8 cellular contexts compared by ENCODE assay signal in the genomic region with DNA sequence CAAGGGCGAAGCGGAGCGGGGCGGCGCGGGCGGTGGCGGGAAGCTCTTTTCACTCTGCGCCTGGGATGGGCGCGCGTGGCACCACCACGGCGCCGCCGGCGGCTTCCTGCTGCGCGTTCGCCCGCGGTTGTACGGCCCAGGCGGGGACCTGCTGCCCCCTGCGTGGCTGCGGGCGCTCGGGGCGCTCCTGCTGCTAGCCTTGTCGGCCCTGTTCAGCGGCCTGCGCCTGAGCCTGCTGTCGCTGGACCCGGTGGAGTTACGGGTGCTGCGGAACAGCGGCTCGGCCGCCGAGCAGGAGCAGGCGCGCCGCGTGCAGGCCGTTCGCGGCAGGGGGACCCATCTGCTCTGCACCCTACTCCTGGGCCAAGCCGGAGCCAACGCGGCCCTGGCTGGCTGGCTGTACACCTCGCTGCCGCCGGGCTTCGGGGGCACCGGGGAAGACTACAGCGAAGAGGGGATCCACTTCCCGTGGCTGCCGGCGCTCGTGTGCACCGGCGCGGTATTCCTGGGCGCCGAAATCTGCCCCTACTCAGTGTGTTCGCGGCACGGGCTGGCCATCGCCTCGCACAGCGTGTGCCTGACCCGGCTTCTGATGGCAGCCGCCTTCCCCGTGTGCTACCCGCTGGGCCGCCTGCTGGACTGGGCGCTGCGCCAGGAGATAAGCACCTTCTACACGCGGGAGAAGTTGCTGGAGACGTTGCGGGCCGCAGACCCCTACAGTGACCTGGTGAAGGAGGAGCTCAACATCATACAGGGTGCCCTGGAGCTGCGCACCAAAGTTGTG. TPM values are rescaled to one million over a fixed set of nuclear protein-coding genes. Genes with fewer than 3 reads are reported as not detected.
DNase-seq lines count a peak whose midpoint lies in the region; ATAC-seq, FAIRE-seq and TF ChIP-seq lines count a peak whose summit lies in the region.

No MANE protein-coding gene starts in this region.

- ATAC-seq in GM19372 (IDR thresholded peaks at IDR 0.05; ENCODE audit: low read depth, unreplicated experiment): peak; percentile 34
- ATAC-seq in stimulated activated naive CD8-positive, alpha-beta T cell treated with anti-CD3 and anti-CD28 coated beads, Interleukin-15, Interleukin-2, amounts not matched to agents 100 U/mL and 50 U/mL, for 24 hours: peak; percentile 47

- H3K27ac ChIP-seq in HUES48 (ENCODE audit: low read depth, low read length): no peak overlapping the region
- no peak overlapping the region for H3K27ac ChIP-seq in keratinocyte (ENCODE audit: control insufficient read depth, insufficient read depth, low read length)
- no peak overlapping the region for H3K27ac ChIP-seq in MM.1S (ENCODE audit: low read length)

- H3K9ac ChIP-seq in HUES48 (ENCODE audit: low read depth, low read length): no peak overlapping the region
- no peak overlapping the region for H3K9ac ChIP-seq in keratinocyte (ENCODE audit: control insufficient read depth, extremely low read depth, insufficient read depth, low read length)
- no peak overlapping the region for H3K9ac ChIP-seq in MM.1S (ENCODE audit: low read length)

- H3K4me3 ChIP-seq in AG10803 (ENCODE audit: low read length): peak overlapping the region; percentile 62
- peak overlapping the region; percentile 55 for H3K4me3 ChIP-seq in HUES48 (ENCODE audit: low read depth, low read length)
- peak overlapping the region; percentile 44 for H3K4me3 ChIP-seq in astrocyte of the cerebellum (ENCODE audit: low read depth, low read length)
- H3K4me3 ChIP-seq in keratinocyte (ENCODE audit: control insufficient read depth in 2 of 3, extremely low read depth in 1 of 3, insufficient read depth in 2 of 3, low read depth in 1 of 3, low read length in 3 of 3): peak overlapping the region; percentile 50 to 66 (median 56)
- no peak overlapping the region for H3K4me3 ChIP-seq in MM.1S (ENCODE audit: low read length)

- H3K4me1 ChIP-seq in HUES48 (ENCODE audit: control insufficient read depth, insufficient read depth, low read length) (peaks cover 7% of the 10 kb centered on the region; the same call in 1 of the 2 replicates), keratinocyte (ENCODE audit: control insufficient read depth, extremely low read depth, insufficient read depth, low read length) (peaks cover 8% of the 10 kb centered on the region), MM.1S (ENCODE audit: low read length) (no peaks in the 10 kb centered on the region)

- H3K36me3 ChIP-seq in HUES48 (ENCODE audit: control insufficient read depth, insufficient read depth, low read length): no peaks in the 10 kb centered on the region
- H3K36me3 ChIP-seq in keratinocyte (ENCODE audit: control insufficient read depth in 2 of 2, extremely low read depth in 1 of 2, insufficient read depth in 2 of 2, low read length in 2 of 2): no peaks in the 10 kb centered on the region
- H3K36me3 ChIP-seq in MM.1S (replicated peaks; ENCODE audit: insufficient read depth, low read length): no peaks in the 10 kb centered on the region

- H3K9me3 ChIP-seq in HUES48 (ENCODE audit: control insufficient read depth, insufficient read depth, low read length) (0 out of 2 replicates have a peak, but pooled peaks cover 3% of the 10 kb centered on the region), keratinocyte (ENCODE audit: control insufficient read depth, low read depth, low read length) (no peaks in the 10 kb centered on the region), MM.1S (replicated peaks; ENCODE audit: insufficient read depth, low read length) (no peaks in the 10 kb centered on the region)

- no peaks in the 10 kb centered on the region for H3K9me1 ChIP-seq in keratinocyte (ENCODE audit: control insufficient read depth, extremely low read depth, insufficient read depth, low read length)

- peaks cover 50% of the 10 kb centered on the region for H3K27me3 ChIP-seq in HUES48 (ENCODE audit: control insufficient read depth, insufficient read depth, low read length)
- H3K27me3 ChIP-seq in keratinocyte (ENCODE audit: control insufficient read depth, extremely low read depth, insufficient read depth, low read length): peaks cover 14% of the 10 kb centered on the region
- H3K27me3 ChIP-seq in MM.1S (replicated peaks; ENCODE audit: insufficient read depth, low read length): no peaks in the 10 kb centered on the region

- no peaks in the 10 kb centered on the region for H4K20me1 ChIP-seq in keratinocyte (ENCODE audit: control insufficient read depth, extremely low read depth, insufficient read depth, low read length)
- H4K20me1 ChIP-seq in MM.1S (ENCODE audit: insufficient read depth, low read length): no peaks in the 10 kb centered on the region

- H3K9me2 ChIP-seq in MM.1S (replicated peaks; ENCODE audit: insufficient read depth, low read length): no peaks in the 10 kb centered on the region

- no peak for TF ChIP-seq CTCF in AG10803 (conservative IDR thresholded peaks at IDR 0.05; ENCODE audit: low read length)
- no peak for TF ChIP-seq CTCF in astrocyte of the cerebellum (IDR thresholded peaks at IDR 0.05; ENCODE audit: low read depth, low read length, missing control alignments)
- TF ChIP-seq CTCF in keratinocyte (optimal IDR thresholded peaks at IDR 0.05 in 1 of 3, IDR thresholded peaks at IDR 0.05 in 1 of 3, conservative IDR thresholded peaks at IDR 0.05 in 1 of 3; ENCODE audit: extremely low read depth in 1 of 3, insufficient read depth in 2 of 3, low read length in 3 of 3): peak in 1 of 3 experiments; percentile 38
- no peak for TF ChIP-seq CTCF in MM.1S (IDR thresholded peaks at IDR 0.05; ENCODE audit: low read length)

- dilution Hi-C loops in keratinocyte (cut with MboI; ENCODE audit: extremely low pct_ligation_motif_present, low sequenced_read_pairs): no loop called here

- no peaks in the 10 kb centered on the region for H3F3A ChIP-seq in MM.1S (ENCODE audit: insufficient read depth, low read length)

- in situ Hi-C loops in astrocyte of the cerebellum (cut with HindIII; ENCODE audit: low sequenced_read_pairs): no loop called here

- DNase-seq in AG10803 (ENCODE audit: low read depth): peak; percentile 34
- DNase-seq in astrocyte of the cerebellum (ENCODE audit: low read depth): no peak
- DNase-seq in keratinocyte (ENCODE audit: low read depth, low spot score): no peak
- peak; percentile 15 for DNase-seq in stimulated activated naive CD8-positive, alpha-beta T cell treated with anti-CD3 and anti-CD28 coated beads, Interleukin-15, Interleukin-2, amounts not matched to agents 100 U/mL and 50 U/mL, for 24 hours
- DNase-seq in NCI-H774 (lab: John Stamatoyannopoulos, UW): no peak
- DNase-seq in MM.1S: no peak

- FAIRE-seq in keratinocyte (lab: Jason Lieb, UNC): no peak

- H2AFZ ChIP-seq in keratinocyte (ENCODE audit: control insufficient read depth, low read length): peak overlapping the region; percentile 80
- H2AFZ ChIP-seq in MM.1S (ENCODE audit: low read length): no peak overlapping the region

- H3K79me2 ChIP-seq in keratinocyte (ENCODE audit: control insufficient read depth, insufficient read depth, low read length) (no peaks in the 10 kb centered on the region), MM.1S (ENCODE audit: low read length) (no peaks in the 10 kb centered on the region)

- peak overlapping the region; percentile 83 for H3K4me2 ChIP-seq in keratinocyte (ENCODE audit: control insufficient read depth, extremely low read depth, insufficient read depth, low read depth, low read length)
- no peak overlapping the region for H3K4me2 ChIP-seq in MM.1S (ENCODE audit: low read depth, low read length)

RNA-seq across cellular contexts. Expression of a gene that starts 0.9 kb away (rescaled TPM):
- 0.62 to 1.3 TPM (median 0.83 TPM) in 3 replicates for polyA plus RNA-seq in keratinocyte
- 0.29 TPM for polyA plus RNA-seq in keratinocyte (2011; ENCODE audit: low read depth)
- 0.47 and 0.61 TPM in 2 replicates for polyA plus RNA-seq in keratinocyte (2011; cell fraction: cytosol; rRNA removed)
- polyA plus RNA-seq in keratinocyte (2011; cell fraction: nucleus; rRNA removed): 2.8 and 2.9 TPM in 2 replicates
- 0.49 and 0.55 TPM in 2 replicates for polyA plus RNA-seq in keratinocyte (2012; ENCODE audit: low replicate concordance)
- polyA minus RNA-seq in keratinocyte: 0.49 to 2.1 TPM (median 0.86 TPM) in 3 replicates
- polyA minus RNA-seq in keratinocyte (2011; cell fraction: cytosol; rRNA and poly(A)+ RNA removed): 0.77 TPM
- 3.9 and 5.0 TPM in 2 replicates for polyA minus RNA-seq in keratinocyte (2011; cell fraction: nucleus; rRNA and poly(A)+ RNA removed)

Comparison
In these comparisons a context has a peak if more than half of its experiments do, and no peak if none do; other contexts are left out.
1. DNase-seq: peak in AG10803 (single experiment) and stimulated activated naive CD8-positive, alpha-beta T cell treated with anti-CD3 and anti-CD28 coated beads, Interleukin-15, Interleukin-2, amounts not matched to agents 100 U/mL and 50 U/mL, for 24 hours (single experiment); none in astrocyte of the cerebellum (single experiment), keratinocyte (single experiment), NCI-H774 (single experiment) and MM.1S (single experiment).